14 cellular contexts compared by ENCODE assay signal in genomic region chr1:158145173-158145719, GRCh38. TPM values are rescaled to one million over a fixed set of nuclear protein-coding genes. Genes with fewer than 3 reads are reported as not detected.
DNase-seq lines count a peak whose midpoint lies in the region; ATAC-seq and TF ChIP-seq lines count a peak whose summit lies in the region.
"Had no signal": no experiment of that assay in that cellular context is flagged by ENCODE, and none has a peak within 500 bp of the region (broad histone marks: within the 10 kb centered on the region; RNA-seq: fewer than 3 reads in every experiment).

No MANE protein-coding gene starts in this region.

- H3K4me1 ChIP-seq in prostate gland (replicated peaks) = peaks cover 2% of the 10 kb centered on the region
- no peaks in the 10 kb centered on the region for H3K4me1 ChIP-seq in neural progenitor cell
- H3K4me1 ChIP-seq: Caco-2 had no signal

- no peak overlapping the region for H2AFZ ChIP-seq in neural progenitor cell (replicated peaks)

- TF ChIP-seq CTCF in fibroblast of pulmonary artery (IDR thresholded peaks at IDR 0.05; ENCODE audit: low read length, missing control alignments) = no peak
- TF ChIP-seq CTCF in prostate gland (IDR thresholded peaks at IDR 0.05) = no peak
- TF ChIP-seq CTCF in neural progenitor cell (IDR thresholded peaks at IDR 0.05) = no peak
- no peak for TF ChIP-seq CTCF in GM13977 (IDR thresholded peaks at IDR 0.05; ENCODE audit: extremely low read depth, insufficient read depth, missing control alignments)

- H3K27me3 ChIP-seq in prostate gland (replicated peaks; ENCODE audit: insufficient read depth) = no peaks in the 10 kb centered on the region
- H3K27me3 ChIP-seq in neural progenitor cell = peaks cover 32% of the 10 kb centered on the region
- H3K27me3 ChIP-seq: cardiac muscle cell had no signal

- H3K36me3 ChIP-seq in prostate gland (no peaks in the 10 kb centered on the region), neural progenitor cell (no peaks in the 10 kb centered on the region)
- H3K36me3 ChIP-seq: cardiac muscle cell had no signal

- H3K4me2 ChIP-seq in neural progenitor cell = no peak overlapping the region

- H3K9ac ChIP-seq in neural progenitor cell = no peak overlapping the region

- DNase-seq in Daoy (ENCODE audit: low read depth) = peak; percentile 55
- peak; percentile 68 for DNase-seq in T1000 (lab: John Stamatoyannopoulos, UW)
- peak; percentile 92 for DNase-seq in fibroblast of pulmonary artery (ENCODE audit: low read depth)
- peak; percentile 25 for DNase-seq in prostate gland (ENCODE audit: low spot score)
- no peak for DNase-seq in neural progenitor cell (ENCODE audit: low spot score)
- no peak for DNase-seq in activated naive CD8-positive, alpha-beta T cell treated with anti-CD3 and anti-CD28 coated beads, Interleukin-2, amount 50 U/mL, for 24 hours
- no peak for DNase-seq in activated CD4-positive, alpha-beta T cell treated with anti-CD3 and anti-CD28 coated beads, Interleukin-2, amount 50 U/mL, for 1 hour
- DNase-seq in GM13977 (ENCODE audit: low spot score) = no peak
- DNase-seq: Caco-2; SIG-M5; stimulated activated CD8-positive, alpha-beta memory T cell treated with anti-CD3 and anti-CD28 coated beads, Interleukin-4, amount 100 ng/mL, for 48 hours had no signal

- no peak overlapping the region for H3K27ac Mint-ChIP-seq in neural progenitor cell
- H3K27ac Mint-ChIP-seq in activated naive CD8-positive, alpha-beta T cell treated with anti-CD3 and anti-CD28 coated beads, Interleukin-2, amount 50 U/mL, for 24 hours = no peak overlapping the region

- no peaks in the 10 kb centered on the region for H3F3A ChIP-seq in neural progenitor cell (ENCODE audit: low read depth)

- ATAC-seq in activated naive CD8-positive, alpha-beta T cell treated with anti-CD3 and anti-CD28 coated beads, Interleukin-2, amount 50 U/mL, for 24 hours = no peak
- ATAC-seq: psoas muscle had no signal

- peaks cover 3% of the 10 kb centered on the region for H3K9me3 Mint-ChIP-seq in neural progenitor cell
- H3K9me3 Mint-ChIP-seq in activated naive CD8-positive, alpha-beta T cell treated with anti-CD3 and anti-CD28 coated beads, Interleukin-2, amount 50 U/mL, for 24 hours = no peaks in the 10 kb centered on the region

- intact Hi-C loops in prostate gland (cut with DNase I) = no loop called here

- no peaks in the 10 kb centered on the region for H4K20me1 ChIP-seq in neural progenitor cell (ENCODE audit: low read depth)

- TF ChIP-seq POLR2A in prostate gland (IDR thresholded peaks at IDR 0.05) = no peak

- no peak overlapping the region for H3K27ac ChIP-seq in prostate gland
- H3K27ac ChIP-seq in neural progenitor cell = no peak overlapping the region
- H3K27ac ChIP-seq: cardiac muscle cell, psoas muscle had no signal

- H3K4me3 Mint-ChIP-seq in neural progenitor cell = no peak overlapping the region
- H3K4me3 Mint-ChIP-seq in activated naive CD8-positive, alpha-beta T cell treated with anti-CD3 and anti-CD28 coated beads, Interleukin-2, amount 50 U/mL, for 24 hours = no peak overlapping the region

- H3K36me3 Mint-ChIP-seq in neural progenitor cell = no peaks in the 10 kb centered on the region
- peaks cover 1% of the 10 kb centered on the region for H3K36me3 Mint-ChIP-seq in activated naive CD8-positive, alpha-beta T cell treated with anti-CD3 and anti-CD28 coated beads, Interleukin-2, amount 50 U/mL, for 24 hours (ENCODE audit: low read depth)

- no peaks in the 10 kb centered on the region for H3K4me1 Mint-ChIP-seq in neural progenitor cell
- H3K4me1 Mint-ChIP-seq in activated naive CD8-positive, alpha-beta T cell treated with anti-CD3 and anti-CD28 coated beads, Interleukin-2, amount 50 U/mL, for 24 hours = peaks cover 21% of the 10 kb centered on the region

- H3K4me3 ChIP-seq in fibroblast of pulmonary artery (replicated peaks; ENCODE audit: low read depth, low read length) (no peak overlapping the region), prostate gland (no peak overlapping the region), neural progenitor cell (no peak overlapping the region)
- H3K4me3 ChIP-seq: cardiac muscle cell, psoas muscle had no signal

- no peaks in the 10 kb centered on the region for H3K9me3 ChIP-seq in prostate gland
- H3K9me3 ChIP-seq in neural progenitor cell (ENCODE audit: low read depth) = no peaks in the 10 kb centered on the region
- H3K9me3 ChIP-seq: Caco-2, psoas muscle had no signal

- H3K27me3 Mint-ChIP-seq in neural progenitor cell (ENCODE audit: insufficient read depth, low read depth) = peaks cover 4% of the 10 kb centered on the region
- H3K27me3 Mint-ChIP-seq in activated naive CD8-positive, alpha-beta T cell treated with anti-CD3 and anti-CD28 coated beads, Interleukin-2, amount 50 U/mL, for 24 hours = no peaks in the 10 kb centered on the region

- H3K79me2 ChIP-seq in neural progenitor cell (ENCODE audit: low read depth) = no peaks in the 10 kb centered on the region

- in situ Hi-C loops in GM13977 (cut with MboI; ENCODE audit: low pct_unique_long_range_greater_than_20kb, low sequenced_read_pairs, unreplicated experiment) = no loop called here

RNA-seq across cellular contexts. Expression of gene CD1D, which starts 35.4 kb away (rescaled TPM):
- 0.34 and 0.98 TPM in 2 replicates for total RNA-seq in Daoy (2014; rRNA removed; shearing (Covaris generic))
- total RNA-seq in prostate gland = 1 to 10 TPM; 1.3 to 3.1 TPM
- total RNA-seq in neural progenitor cell (ENCODE audit: low replicate concordance) = 0.77 TPM in 1 of 2 replicates, not detected in the other
- total RNA-seq: activated CD8-positive, alpha-beta memory T cell treated with anti-CD3 and anti-CD28 coated beads for 36 hours; Caco-2 had no signal

Comparison
In these comparisons a context has a peak if more than half of its experiments do, and no peak if none do; other contexts are left out.
1. DNase-seq: peak in Daoy (single experiment), T1000 (single experiment), fibroblast of pulmonary artery (single experiment) and prostate gland (single experiment); none in neural progenitor cell (single experiment), activated naive CD8-positive, alpha-beta T cell treated with anti-CD3 and anti-CD28 coated beads, Interleukin-2, amount 50 U/mL, for 24 hours (single experiment), activated CD4-positive, alpha-beta T cell treated with anti-CD3 and anti-CD28 coated beads, Interleukin-2, amount 50 U/mL, for 1 hour (single experiment) and GM13977 (single experiment).